In genomic region chr22:46792061-46792796, GRCh38 we compare ENCODE assay signal across 10 cellular contexts. TPM values are rescaled to one million over a fixed set of nuclear protein-coding genes. Genes with fewer than 3 reads are reported as not detected.
DNase-seq lines count a peak whose midpoint lies in the region; ATAC-seq and TF ChIP-seq lines count a peak whose summit lies in the region.
"Had no signal": no experiment of that assay in that cellular context is flagged by ENCODE, and none has a peak within 500 bp of the region (broad histone marks: within the 10 kb centered on the region; RNA-seq: fewer than 3 reads in every experiment).

No MANE protein-coding gene starts in this region.

- H3F3A ChIP-seq in MM.1S (ENCODE audit: insufficient read depth, low read length): peaks cover 29% of the 10 kb centered on the region

- H3K27ac ChIP-seq in CD4-positive, CD25-positive, alpha-beta regulatory T cell (ENCODE audit: insufficient read depth, low read length, poor library complexity, severe bottlenecking): peak overlapping the region; percentile 90
- peak overlapping the region; percentile 86; the same call in 1 of the 2 replicates for H3K27ac ChIP-seq in MM.1S (ENCODE audit: low read length)
- H3K27ac ChIP-seq in effector memory CD4-positive, alpha-beta T cell (ENCODE audit: insufficient read depth, low read length, poor library complexity, severe bottlenecking): peak overlapping the region; percentile 97
- H3K27ac ChIP-seq in ovary: no peak overlapping the region

- H3K9me2 ChIP-seq in MM.1S (replicated peaks; ENCODE audit: insufficient read depth, low read length): no peaks in the 10 kb centered on the region

- H3K79me2 ChIP-seq in MM.1S (ENCODE audit: low read length): peaks cover 48% of the 10 kb centered on the region

- peak overlapping the region; percentile 99 to 100 (median 100) for H3K27ac Mint-ChIP-seq in CD4-positive, CD25-positive, alpha-beta regulatory T cell
- peak overlapping the region; percentile 96 to 98 for H3K27ac Mint-ChIP-seq in natural killer cell treated with Interleukin-12 subunit alpha and Interleukin-12 subunit beta and Interleukin-15 and Interleukin-18, amount 100 ng/mL, for 72 hours

- 90 to 95% (median 94%) methylated on average over 20 of the region's 20 CpGs for WGBS in ovary, 3 donors

- ATAC-seq in CD4-positive, CD25-positive, alpha-beta regulatory T cell (ENCODE audit: low read depth in 2 of 2): no peak
- no peak for ATAC-seq in natural killer cell treated with Interleukin-12 subunit alpha and Interleukin-12 subunit beta and Interleukin-15 and Interleukin-18, amount 100 ng/mL, for 72 hours
- no peak for ATAC-seq in GM18502 (IDR thresholded peaks at IDR 0.05; ENCODE audit: poor library complexity, unreplicated experiment)

- TF ChIP-seq POLR2A in ovary (IDR thresholded peaks at IDR 0.05): no peak

- POLR2A ChIA-PET in HEK293T (lab: Yijun Ruan, JAX): no interaction called here

- no peaks in the 10 kb centered on the region for H3K27me3 ChIP-seq in CD4-positive, CD25-positive, alpha-beta regulatory T cell (ENCODE audit: control insufficient read depth, insufficient read depth, low read length)
- no peaks in the 10 kb centered on the region for H3K27me3 ChIP-seq in MM.1S (replicated peaks; ENCODE audit: insufficient read depth, low read length)
- H3K27me3 ChIP-seq in effector memory CD4-positive, alpha-beta T cell (replicated peaks; ENCODE audit: control insufficient read depth, insufficient read depth, low read length, poor library complexity, severe bottlenecking): no peaks in the 10 kb centered on the region
- no peaks in the 10 kb centered on the region for H3K27me3 ChIP-seq in ovary

- 0 out of 2 replicates have a peak, but pooled peaks cover 3% of the 10 kb centered on the region for H4K20me1 ChIP-seq in MM.1S (ENCODE audit: insufficient read depth, low read length)

- H3K4me3 ChIP-seq in CD4-positive, CD25-positive, alpha-beta regulatory T cell (ENCODE audit: low read depth, low read length): no peak overlapping the region
- no peak overlapping the region for H3K4me3 ChIP-seq in MM.1S (ENCODE audit: low read length)
- H3K4me3 ChIP-seq in effector memory CD4-positive, alpha-beta T cell (ENCODE audit: insufficient read depth, low read depth, low read length, poor library complexity, severe bottlenecking): no peak overlapping the region
- H3K4me3 ChIP-seq in ovary: no peak overlapping the region

- H3K27me3 Mint-ChIP-seq in CD4-positive, CD25-positive, alpha-beta regulatory T cell: peaks cover 4% of the 10 kb centered on the region
- no peaks in the 10 kb centered on the region for H3K27me3 Mint-ChIP-seq in natural killer cell treated with Interleukin-12 subunit alpha and Interleukin-12 subunit beta and Interleukin-15 and Interleukin-18, amount 100 ng/mL, for 72 hours

- no peaks in the 10 kb centered on the region for H3K9me3 Mint-ChIP-seq in CD4-positive, CD25-positive, alpha-beta regulatory T cell
- no peaks in the 10 kb centered on the region for H3K9me3 Mint-ChIP-seq in natural killer cell treated with Interleukin-12 subunit alpha and Interleukin-12 subunit beta and Interleukin-15 and Interleukin-18, amount 100 ng/mL, for 72 hours

- peaks cover 38% of the 10 kb centered on the region for H3K4me1 ChIP-seq in CD4-positive, CD25-positive, alpha-beta regulatory T cell (ENCODE audit: control insufficient read depth, insufficient read depth, low read length, poor library complexity, severe bottlenecking)
- H3K4me1 ChIP-seq in MM.1S (ENCODE audit: low read length): peaks cover 32% of the 10 kb centered on the region
- H3K4me1 ChIP-seq in effector memory CD4-positive, alpha-beta T cell (ENCODE audit: control insufficient read depth, insufficient read depth, low read length, poor library complexity, severe bottlenecking): peaks cover 38% of the 10 kb centered on the region
- peaks cover 2% of the 10 kb centered on the region for H3K4me1 ChIP-seq in ovary (ENCODE audit: insufficient read depth)

- no peak overlapping the region for H3K4me2 ChIP-seq in MM.1S (ENCODE audit: low read depth, low read length)

- peak overlapping the region in 3 of 4 donors; percentile 84 to 92 (median 86) for H3K4me3 Mint-ChIP-seq in CD4-positive, CD25-positive, alpha-beta regulatory T cell
- peak overlapping the region; percentile 87 for H3K4me3 Mint-ChIP-seq in natural killer cell treated with Interleukin-12 subunit alpha and Interleukin-12 subunit beta and Interleukin-15 and Interleukin-18, amount 100 ng/mL, for 72 hours

- H3K36me3 Mint-ChIP-seq in CD4-positive, CD25-positive, alpha-beta regulatory T cell: peaks cover 12% of the 10 kb centered on the region
- H3K36me3 Mint-ChIP-seq in natural killer cell treated with Interleukin-12 subunit alpha and Interleukin-12 subunit beta and Interleukin-15 and Interleukin-18, amount 100 ng/mL, for 72 hours: no peaks in the 10 kb centered on the region

- DNase-seq in CD4-positive, CD25-positive, alpha-beta regulatory T cell: no peak
- no peak for DNase-seq in MM.1S
- DNase-seq in effector memory CD4-positive, alpha-beta T cell: no peak
- no peak for DNase-seq in natural killer cell treated with Interleukin-12 subunit alpha and Interleukin-12 subunit beta and Interleukin-15 and Interleukin-18, amount 100 ng/mL, for 72 hours (ENCODE audit: low spot score)
- DNase-seq in ovary: no peak
- DNase-seq in activated gamma-delta T cell treated with Interleukin-2 at 50 U/mL for 16 hours: no peak
- no peak for DNase-seq in HEK293T (ENCODE audit: extremely low spot score)
- DNase-seq: amniotic stem cell, NCI-H446 treated with DMSO at 0.1 percent for 48 hours had no signal

- H3K4me1 Mint-ChIP-seq in CD4-positive, CD25-positive, alpha-beta regulatory T cell: peaks cover 21 to 58% (median 39%) of the 10 kb centered on the region in 4 donors
- H3K4me1 Mint-ChIP-seq in natural killer cell treated with Interleukin-12 subunit alpha and Interleukin-12 subunit beta and Interleukin-15 and Interleukin-18, amount 100 ng/mL, for 72 hours (ENCODE audit: low read depth in 2 of 2): peaks cover 33 to 37% of the 10 kb centered on the region in 2 donors

- CTCF ChIA-PET in HEK293T (lab: Yijun Ruan, JAX): interaction anchor here (1.6 kb wide), 1 partner anchor 11 kb away, joined by 5 read pairs; no protein-coding TSS in a partner anchor

- H3K9ac ChIP-seq in MM.1S (ENCODE audit: low read length): no peak overlapping the region

- TF ChIP-seq CTCF in MM.1S (IDR thresholded peaks at IDR 0.05; ENCODE audit: low read length) (no peak), ovary (IDR thresholded peaks at IDR 0.05) (no peak)

- H3K36me3 ChIP-seq in CD4-positive, CD25-positive, alpha-beta regulatory T cell (ENCODE audit: control insufficient read depth, insufficient read depth, low read length): peaks cover 34% of the 10 kb centered on the region
- H3K36me3 ChIP-seq in MM.1S (replicated peaks; ENCODE audit: insufficient read depth, low read length) (no peaks in the 10 kb centered on the region), ovary (no peaks in the 10 kb centered on the region)
- H3K36me3 ChIP-seq in effector memory CD4-positive, alpha-beta T cell (ENCODE audit: control insufficient read depth, insufficient read depth, low read length): peaks cover 27% of the 10 kb centered on the region

- intact Hi-C loops in ovary (cut with DNase I): loop anchor here in 1 of 4 donors (10.0 kb wide), 1 partner anchor 1703 kb away; no protein-coding TSS in a partner anchor

- H2AFZ ChIP-seq in MM.1S (ENCODE audit: low read length): no peak overlapping the region

- H3K9me3 ChIP-seq in CD4-positive, CD25-positive, alpha-beta regulatory T cell (ENCODE audit: control insufficient read depth in 2 of 2, low read length in 2 of 2): no peaks in the 10 kb centered on the region
- H3K9me3 ChIP-seq in MM.1S (replicated peaks; ENCODE audit: insufficient read depth, low read length) (no peaks in the 10 kb centered on the region), ovary (no peaks in the 10 kb centered on the region)
- no peaks in the 10 kb centered on the region for H3K9me3 ChIP-seq in effector memory CD4-positive, alpha-beta T cell (ENCODE audit: control insufficient read depth, low read length)

- TF ChIP-seq EP300 in ovary (IDR thresholded peaks at IDR 0.05): no peak

TF ChIP-seq in HEK293T, 16 proteins besides CTCF, POLR2A, EP300 and RAD21 (continues in another document):
- no peak for TF ChIP-seq L3MBTL2 (conservative IDR thresholded peaks at IDR 0.05)
- no peak for TF ChIP-seq PKNOX1 (IDR thresholded peaks at IDR 0.05)
- no peak for TF ChIP-seq FOXM1 (IDR thresholded peaks at IDR 0.05; ENCODE audit: borderline replicate concordance)
- TF ChIP-seq FOXK2 (IDR thresholded peaks at IDR 0.05): no peak
- TF ChIP-seq NFRKB (IDR thresholded peaks at IDR 0.05): no peak
- TF ChIP-seq TARDBP (IDR thresholded peaks at IDR 0.05): no peak
- no peak for TF ChIP-seq LEF1 (IDR thresholded peaks at IDR 0.05; ENCODE audit: borderline replicate concordance)
- TF ChIP-seq FOXA1 (IDR thresholded peaks at IDR 0.05): no peak
- no peak for TF ChIP-seq SUZ12 (IDR thresholded peaks at IDR 0.05)
- no peak for TF ChIP-seq BHLHE40 (IDR thresholded peaks at IDR 0.05; ENCODE audit: borderline replicate concordance)
- no peak for TF ChIP-seq ARNT (IDR thresholded peaks at IDR 0.05)
- no peak for TF ChIP-seq SP1 (IDR thresholded peaks at IDR 0.05)
- TF ChIP-seq HDGF (IDR thresholded peaks at IDR 0.05; ENCODE audit: borderline replicate concordance): no peak
- no peak for TF ChIP-seq ZNF384 (IDR thresholded peaks at IDR 0.05)
- TF ChIP-seq CTBP1 (IDR thresholded peaks at IDR 0.05; ENCODE audit: borderline replicate concordance): no peak

RNA-seq across cellular contexts. Expression of gene TBC1D22A, which starts 29.8 kb away (rescaled TPM):
- 42.5 TPM for total RNA-seq in CD4-positive, CD25-positive, alpha-beta regulatory T cell
- polyA plus RNA-seq in CD4-positive, CD25-positive, alpha-beta regulatory T cell: 10 to 100 TPM; 19.8 to 34.0 (median 23.0) TPM
- 10 to 100 TPM; 31.9 to 43.4 TPM for total RNA-seq in natural killer cell treated with Interleukin-12 subunit alpha and Interleukin-12 subunit beta and Interleukin-15 and Interleukin-18, amount 100 ng/mL, for 72 hours
- 10 to 100 TPM; 12.5 to 25.6 (median 19.1) TPM for total RNA-seq in ovary
- 10 to 100 TPM; 13.2 to 14.8 TPM for polyA plus RNA-seq in ovary

RNA-seq across cellular contexts. Expression of gene CERK, which starts 54.2 kb away (rescaled TPM):
- 105 TPM for total RNA-seq in CD4-positive, CD25-positive, alpha-beta regulatory T cell
- 10 to 100 TPM; 75.5 to 94.3 (median 81.5) TPM for polyA plus RNA-seq in CD4-positive, CD25-positive, alpha-beta regulatory T cell
- 10 to 100 TPM; 38.1 to 55.8 TPM for total RNA-seq in natural killer cell treated with Interleukin-12 subunit alpha and Interleukin-12 subunit beta and Interleukin-15 and Interleukin-18, amount 100 ng/mL, for 72 hours
- 10 to 100 TPM; 30.3 to 71.1 (median 47.4) TPM for total RNA-seq in ovary
- 10 to 100 TPM; 27.1 to 27.6 TPM for polyA plus RNA-seq in ovary

Comparison
In these comparisons a context has a peak if more than half of its experiments do, and no peak if none do; other contexts are left out.
1. H3K27ac ChIP-seq: peak in CD4-positive, CD25-positive, alpha-beta regulatory T cell (single experiment), MM.1S (single experiment) and effector memory CD4-positive, alpha-beta T cell (single experiment); none in ovary (0 of 2).